8 cellular contexts compared by ENCODE assay signal in genomic region chr3:172138792-172139507, GRCh38.
DNase-seq lines count a peak whose midpoint lies in the region; ATAC-seq and TF ChIP-seq lines count a peak whose summit lies in the region.

No MANE protein-coding gene starts in this region.

- no peaks in the 10 kb centered on the region for H4K20me1 ChIP-seq in DND-41 (ENCODE audit: insufficient read depth, low read length)

- DNase-seq in DND-41 = peak; percentile 9
- DNase-seq in M059J (ENCODE audit: low read depth) = peak; percentile 74
- peak; percentile 51 for DNase-seq in adipocyte (ENCODE audit: low read depth)
- peak in 39 of 51 donors; percentile 4 to 83 (median 50) for DNase-seq in hypothalamus (lab: John Stamatoyannopoulos, UW)
- DNase-seq in stimulated activated CD4-positive, alpha-beta T cell treated with anti-CD3 and anti-CD28 coated beads, Interleukin-12 subunit alpha, Interleukin-12 subunit beta, amount 100 ng/mL, for 4 hours = peak; percentile 12
- no peak for DNase-seq in NCI-H128 (lab: John Stamatoyannopoulos, UW; ENCODE audit: unreplicated experiment)

- H3K36me3 ChIP-seq in DND-41 (ENCODE audit: insufficient read depth, low read length) (no peaks in the 10 kb centered on the region), adipocyte (ENCODE audit: control insufficient read depth, insufficient read depth, low read length, severe bottlenecking) (peaks cover 20% of the 10 kb centered on the region)

- H3K4me3 ChIP-seq in DND-41 (ENCODE audit: low read depth in 1 of 2, low read length in 2 of 2) = no peak overlapping the region
- H3K4me3 ChIP-seq in adipocyte (ENCODE audit: low read length) = no peak overlapping the region

- H3K27me3 ChIP-seq in DND-41 (ENCODE audit: insufficient read depth, low read length, poor library complexity) (no peaks in the 10 kb centered on the region), adipocyte (replicated peaks; ENCODE audit: control insufficient read depth, insufficient read depth, low read length) (no peaks in the 10 kb centered on the region)

- H2AFZ ChIP-seq in DND-41 (ENCODE audit: low read depth, low read length) = no peak overlapping the region

- H3K27ac ChIP-seq in DND-41 (ENCODE audit: low read length) = no peak overlapping the region

- TF ChIP-seq CTCF in DND-41 (IDR thresholded peaks at IDR 0.05; ENCODE audit: borderline replicate concordance, extremely low read depth, low read length, poor library complexity, severe bottlenecking) = no peak

- H3K4me1 ChIP-seq in DND-41 (ENCODE audit: insufficient read depth, low read length) = peaks cover 5% of the 10 kb centered on the region; the same call in 1 of the 2 replicates
- peaks cover 89% of the 10 kb centered on the region for H3K4me1 ChIP-seq in adipocyte (ENCODE audit: control insufficient read depth, insufficient read depth, low read length)

- H3K9ac ChIP-seq in DND-41 (ENCODE audit: low read depth, low read length) = no peak overlapping the region
- H3K9ac ChIP-seq in adipocyte (ENCODE audit: low read length) = no peak overlapping the region

- no peaks in the 10 kb centered on the region for H3K79me2 ChIP-seq in DND-41 (ENCODE audit: insufficient read depth, low read length)

- H3K9me3 ChIP-seq in DND-41 (ENCODE audit: insufficient read depth, low read length, severe bottlenecking) (no peaks in the 10 kb centered on the region), adipocyte (ENCODE audit: control insufficient read depth, low read length) (no peaks in the 10 kb centered on the region)

- H3K4me2 ChIP-seq in DND-41 (ENCODE audit: insufficient read depth, low read length) = no peak overlapping the region

- peak; percentile 45; the same call in 2 of the 3 replicates for ATAC-seq in DND-41 (ENCODE audit: insufficient read depth, low read depth)
- ATAC-seq in GM21390 (IDR thresholded peaks at IDR 0.05; ENCODE audit: unreplicated experiment) = peak; percentile 43
- ATAC-seq in HG03521 (IDR thresholded peaks at IDR 0.05; ENCODE audit: unreplicated experiment) = no peak
